23 cellular contexts compared by ENCODE assay signal in the genomic region with DNA sequence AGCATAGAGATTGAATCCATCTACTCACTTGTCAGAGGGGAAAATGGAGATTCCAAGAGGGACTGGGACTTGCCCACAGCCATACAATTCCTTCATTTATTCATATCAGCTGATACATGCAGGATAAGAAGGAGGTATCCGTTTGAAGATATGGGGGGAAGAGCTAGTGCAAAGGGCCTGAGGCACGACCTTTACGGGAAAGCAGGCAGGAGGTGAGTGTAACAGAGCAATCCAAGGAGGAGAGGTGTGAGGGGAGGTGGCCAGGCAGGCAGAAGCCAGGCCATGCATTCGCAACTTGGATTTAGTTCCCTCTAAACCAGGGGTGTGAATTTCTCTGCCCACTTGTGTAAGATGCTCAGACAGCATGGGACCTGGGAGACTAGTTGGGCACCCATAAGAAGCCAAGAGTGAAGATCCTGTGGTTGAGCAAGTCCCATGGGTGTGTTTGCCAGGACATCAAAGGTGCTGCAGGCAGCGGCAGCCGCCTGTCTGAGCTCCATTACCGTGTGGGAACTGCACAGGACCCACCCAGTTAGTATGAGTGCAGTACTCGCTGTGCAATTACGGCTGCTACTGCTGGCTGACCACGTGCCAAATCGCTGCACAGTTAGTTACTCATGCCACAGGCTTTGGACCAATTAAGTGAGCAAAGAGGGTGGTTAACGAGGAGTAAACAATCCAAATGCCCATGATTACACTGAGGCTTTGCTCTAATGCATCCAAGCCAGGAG. TPM values are rescaled to one million over a fixed set of nuclear protein-coding genes. Genes with fewer than 3 reads are reported as not detected.
DNase-seq lines count a peak whose midpoint lies in the region; ATAC-seq, FAIRE-seq and TF ChIP-seq lines count a peak whose summit lies in the region.
"Had no signal": no experiment of that assay in that cellular context is flagged by ENCODE, and none has a peak within 500 bp of the region (broad histone marks: within the 10 kb centered on the region; RNA-seq: fewer than 3 reads in every experiment).

No MANE protein-coding gene starts in this region.

- H3K79me1 ChIP-seq in neuronal stem cell (ENCODE audit: low read depth, low read length): no peaks in the 10 kb centered on the region

- SMC1A ChIA-PET in GM12878 (lab: Charles Lee; ENCODE audit: uncharacterized antibody, unreplicated experiment): no interaction called here

- no peak for TF ChIP-seq EP300 in GM12878 (IDR thresholded peaks at IDR 0.05; ENCODE audit: borderline replicate concordance in 1 of 2, control insufficient read depth in 1 of 2, low read depth in 2 of 2, low read length in 2 of 2)

- TF ChIP-seq RAD21 in GM12878 (IDR thresholded peaks at IDR 0.05; ENCODE audit: insufficient read depth, low read depth, low read length): no peak

- no peak for TF ChIP-seq CTCF in GM12878 (IDR thresholded peaks at IDR 0.05 in 2 of 3, conservative IDR thresholded peaks at IDR 0.05 in 1 of 3; ENCODE audit: control insufficient read depth in 2 of 3, extremely low read depth in 1 of 3, insufficient read depth in 1 of 3, low read depth in 3 of 3, low read length in 3 of 3)

- WGBS in GM12878 (ENCODE audit: insufficient coverage, insufficient replicate concordance, low lambda C conversion rate, missing lambda C conversion rate): 24% methylated on average over 12 of the region's 12 CpGs
- WGBS in neuronal stem cell (ENCODE audit: extremely low coverage in 2 of 2, insufficient read length in 2 of 2, insufficient replicate concordance in 1 of 2), 2 donors: no CpG with 5 or more reads among the region's 12 CpGs

- no peak overlapping the region for H3K23ac ChIP-seq in neuronal stem cell (ENCODE audit: low read depth, low read length, poor library complexity)

- H2BK15ac ChIP-seq in neuronal stem cell (ENCODE audit: low read length): peak overlapping the region; percentile 22

- peak overlapping the region; percentile 31 for H3K18ac ChIP-seq in neuronal stem cell (ENCODE audit: low read length)

- RAD21 ChIA-PET in GM12878 (lab: Charles Lee; ENCODE audit: unreplicated experiment): no interaction called here

- H3K27me3 ChIP-seq in GM12878 (replicated peaks in 1 of 2; ENCODE audit: control insufficient read depth in 2 of 2, insufficient read depth in 2 of 2, low read length in 1 of 2) (no peaks in the 10 kb centered on the region; a peak in 1 of 4 replicates), neuronal stem cell (ENCODE audit: control insufficient read depth in 3 of 3, insufficient read depth in 3 of 3, low read depth in 1 of 3, low read length in 3 of 3) (peaks cover 0 to 10% (median 0%) of the 10 kb centered on the region in 3 experiments)
- H3K27me3 ChIP-seq: gastrocnemius medialis, upper lobe of left lung had no signal

- H2BK120ac ChIP-seq in neuronal stem cell (ENCODE audit: low read depth, low read length): no peak overlapping the region

- H3K4ac ChIP-seq in neuronal stem cell (ENCODE audit: low read length): no peak overlapping the region

- no peak overlapping the region for H3K14ac ChIP-seq in neuronal stem cell (ENCODE audit: low read length)

- DNase-seq in NCI-H1092 treated with DMSO at 0.1 percent for 48 hours (lab: John Stamatoyannopoulos, UW) (peak; percentile 22), NCI-H1092 (lab: John Stamatoyannopoulos, UW) (no peak), NCI-H146 treated with DMSO at 0.1 percent for 48 hours (lab: John Stamatoyannopoulos, UW; ENCODE audit: unreplicated experiment) (peak; percentile 8), GM12878 (ENCODE audit: low read depth, low spot score) (no peak), neuronal stem cell (ENCODE audit: low spot score) (no peak), SIG-M5 treated with dmso at 0.1 percent for 504 hours (lab: John Stamatoyannopoulos, UW; ENCODE audit: unreplicated experiment) (no peak)
- DNase-seq: activated CD8-positive, alpha-beta T cell treated with anti-CD3 and anti-CD28 coated beads, Interleukin-2, amount 10 ng/mL, durations not matched to agents 7 days and 5 days; adrenal gland; cerebellar nuclear complex; gastrocnemius medialis; naive B cell; NCI-H1694 treated with DMSO at 0.1 percent for 48 hours; spleen; T-cell had no signal

- H3K9me3 ChIP-seq in GM12878 (replicated peaks; ENCODE audit: control insufficient read depth, insufficient read depth, low read length): no peaks in the 10 kb centered on the region
- no peaks in the 10 kb centered on the region for H3K9me3 ChIP-seq in neuronal stem cell (replicated peaks in 1 of 2; ENCODE audit: control insufficient read depth in 2 of 2, insufficient read depth in 1 of 2, low read depth in 1 of 2, low read length in 2 of 2)
- H3K9me3 ChIP-seq: adrenal gland, gastrocnemius medialis, spleen, upper lobe of left lung had no signal

- H2AK5ac ChIP-seq in neuronal stem cell (ENCODE audit: low read depth, low read length): no peak overlapping the region

- no peak overlapping the region for H2BK5ac ChIP-seq in neuronal stem cell (ENCODE audit: low read length)

- H3K4me3 ChIP-seq in GM12878 (no peak overlapping the region), neuronal stem cell (ENCODE audit: low read length in 2 of 2) (no peak overlapping the region)
- H3K4me3 ChIP-seq: adrenal gland, gastrocnemius medialis, spleen, upper lobe of left lung had no signal

- in situ Hi-C loops in GM12878 (cut with MboI): no loop called here

- H3K4me1 ChIP-seq in GM12878 (ENCODE audit: control insufficient read depth, insufficient read depth, low read length) (no peaks in the 10 kb centered on the region; the same call in 1 of the 2 replicates), neuronal stem cell (ENCODE audit: control insufficient read depth in 2 of 2, insufficient read depth in 1 of 2, low read depth in 1 of 2, low read length in 2 of 2) (peaks cover 0 to 31% of the 10 kb centered on the region in 2 donors)
- H3K4me1 ChIP-seq: adrenal gland, parathyroid adenoma, spleen, upper lobe of left lung had no signal

- H3K27ac ChIP-seq in GM12878 (ENCODE audit: control insufficient read depth, insufficient read depth): no peak overlapping the region
- no peak overlapping the region for H3K27ac ChIP-seq in neuronal stem cell (replicated peaks; ENCODE audit: low read length)
- H3K27ac ChIP-seq: 22Rv1, adrenal gland, C4-2B, gastrocnemius medialis, KMS-11, parathyroid adenoma, spleen, upper lobe of left lung had no signal

- TF ChIP-seq POLR2A in GM12878 (IDR thresholded peaks at IDR 0.05; ENCODE audit: low read depth, low read length): no peak

- intact Hi-C loops in GM12878 (cut with micrococcal nuclease; ENCODE audit: unreplicated experiment): no loop called here

- H2AFZ ChIP-seq in GM12878 (ENCODE audit: control insufficient read depth, low read depth, low read length) (no peak overlapping the region), neuronal stem cell (ENCODE audit: low read length) (no peak overlapping the region)
- H2AFZ ChIP-seq: parathyroid adenoma had no signal

- H3K4me2 ChIP-seq in GM12878 (ENCODE audit: control insufficient read depth, insufficient read depth) (no peak overlapping the region), neuronal stem cell (ENCODE audit: insufficient read depth, low read length, poor library complexity, severe bottlenecking) (no peak overlapping the region)
- H3K4me2 ChIP-seq: KMS-11 had no signal

- CTCF ChIA-PET in GM12878 (lab: Yijun Ruan, JAX): interaction anchor here (1.6 kb wide), 1 partner anchor 23 kb away, joined by 3 read pairs; no protein-coding TSS in a partner anchor

- FAIRE-seq in GM12878 (lab: Jason Lieb, UNC): no peak

- H3K36me3 ChIP-seq in GM12878 (ENCODE audit: control insufficient read depth in 2 of 2, insufficient read depth in 2 of 2, low read length in 1 of 2) (no peaks in the 10 kb centered on the region), neuronal stem cell (replicated peaks in 1 of 2; ENCODE audit: control insufficient read depth in 2 of 2, insufficient read depth in 2 of 2, low read length in 2 of 2) (no peaks in the 10 kb centered on the region)
- H3K36me3 ChIP-seq: adrenal gland, gastrocnemius medialis, spleen, upper lobe of left lung had no signal

- H2BK12ac ChIP-seq in neuronal stem cell (ENCODE audit: low read length): no peak overlapping the region

- H3K9ac ChIP-seq in GM12878 (ENCODE audit: control insufficient read depth, insufficient read depth, low read length): no peak overlapping the region
- H3K9ac ChIP-seq in neuronal stem cell (ENCODE audit: low read depth, low read length, poor library complexity): no peak overlapping the region
- H3K9ac ChIP-seq: KMS-11, parathyroid adenoma had no signal

- H4K20me1 ChIP-seq in GM12878 (ENCODE audit: control insufficient read depth, insufficient read depth): no peaks in the 10 kb centered on the region

- no TSS peak for BruUV-seq in GM12878 (replicated peaks; lab: Mats Ljungman, UMichigan)

- no peak overlapping the region for H4K8ac ChIP-seq in neuronal stem cell (ENCODE audit: low read depth, low read length)

- ATAC-seq in GM12878: no peak; the same call in 2 of the 3 replicates
- ATAC-seq in GM21619 (IDR thresholded peaks at IDR 0.05; ENCODE audit: unreplicated experiment): no peak
- no peak for ATAC-seq in GM18498 (IDR thresholded peaks at IDR 0.05; ENCODE audit: unreplicated experiment)
- ATAC-seq: activated CD8-positive, alpha-beta T cell treated with anti-CD3 and anti-CD28 coated beads, Interleukin-2, amount 10 ng/mL, durations not matched to agents 7 days and 5 days; gastrocnemius medialis; stimulated activated memory B cell treated with anti-CD40 and anti-IgM and Interleukin-4, amounts not matched to agents 10 μg/mL and 1 μg/mL and 100 μg/mL, for 72 hours; T-cell had no signal

- no peaks in the 10 kb centered on the region for H3K79me2 ChIP-seq in GM12878 (ENCODE audit: control insufficient read depth, insufficient read depth, low read length)
- H3K79me2 ChIP-seq: parathyroid adenoma had no signal

- POLR2A ChIA-PET in GM12878 (lab: Charles Lee): no interaction called here

- H4K91ac ChIP-seq in neuronal stem cell (ENCODE audit: low read depth, low read length, poor library complexity): no peak overlapping the region

RNA-seq across cellular contexts. Expression of a gene that starts 31.4 kb away (rescaled TPM):
- 0.25 and 0.39 TPM in 2 replicates for total RNA-seq in GM12878 (2013; cell fraction: nucleolus; rRNA removed)
- total RNA-seq in GM12878 (2014; rRNA removed): 0.06 TPM in 1 of 2 replicates, not detected in the other
- not detected in 2 replicates for total RNA-seq in GM12878 (2014; rRNA removed; fragmentation: Illumina TruSeq; extraction: Trizol)
- total RNA-seq in GM12878 (2021): 0.03 TPM in 2 replicates
- polyA plus RNA-seq in GM12878 (2011; ENCODE audit: low read depth): 0.05 TPM
- polyA plus RNA-seq in GM12878 (2011; rRNA removed): 0.03 and 0.04 TPM in 2 replicates
- 0.03 TPM in 2 replicates for polyA plus RNA-seq in GM12878 (2011; cell fraction: cytosol; rRNA removed)
- polyA plus RNA-seq in GM12878 (2011; cell fraction: nucleus; rRNA removed): 0.04 and 0.10 TPM in 2 replicates
- 0.05 and 0.10 TPM in 2 replicates for polyA plus RNA-seq in GM12878 (2012)
- polyA plus RNA-seq in GM12878 (2014; fragmentation: Illumina TruSeq; extraction: Trizol): 0.01 and 0.02 TPM in 2 replicates
- polyA plus RNA-seq in GM12878 (2014; fragmentation: Nextera tagmentation; extraction: Ambion mirVana): not detected
- 0.01 TPM in 1 of 2 replicates, not detected in the other for polyA plus RNA-seq in GM12878 (2014; rRNA removed)
- under 1 TPM; 0.01 to 0.03 TPM for polyA plus RNA-seq in GM12878 (2016; fragmentation: Nextera tagmentation; extraction: Ambion mirVana)
- 0.07 and 0.15 TPM in 2 replicates for polyA minus RNA-seq in GM12878 (2011; rRNA and poly(A)+ RNA removed)
- polyA minus RNA-seq in GM12878 (2011; cell fraction: cytosol; rRNA and poly(A)+ RNA removed): not detected in 2 replicates
- 0.10 and 0.12 TPM in 2 replicates for polyA minus RNA-seq in GM12878 (2011; cell fraction: nucleus; rRNA and poly(A)+ RNA removed)
- 0.07 TPM for polyA plus RNA-seq in neuronal stem cell (2013, experiment 1 of 2)
- polyA plus RNA-seq in neuronal stem cell (2013, experiment 2 of 2): 0.03 TPM
- total RNA-seq: activated CD8-positive, alpha-beta T cell treated with anti-CD3 and anti-CD28 coated beads, Interleukin-2, amount 10 ng/mL, durations not matched to agents 7 days and 5 days; activated T-helper 1 cell treated with anti-CD3 and anti-CD28 coated beads, Interleukin-12 subunit alpha, Interleukin-12 subunit beta, Interleukin-2, Interleukin-4 antibody, amounts not matched to agents 30 ng/mL and 10 ng/mL and 1 ng/mL, durations not matched to agents 14 hours and 24 hours and 36 hours; gastrocnemius medialis; T-cell had no signal

Comparison
In these comparisons a context has a peak if more than half of its experiments do, and no peak if none do; other contexts are left out.
1. DNase-seq: peak in NCI-H1092 treated with DMSO at 0.1 percent for 48 hours (single experiment) and NCI-H146 treated with DMSO at 0.1 percent for 48 hours (single experiment); none in NCI-H1092 (single experiment), GM12878 (single experiment), neuronal stem cell (single experiment) and SIG-M5 treated with dmso at 0.1 percent for 504 hours (single experiment).